Comparison of ENCODE assay signal across 8 cellular contexts in genomic region chr1:227357229-227358078, GRCh38. TPM values are rescaled to one million over a fixed set of nuclear protein-coding genes. Genes with fewer than 3 reads are reported as not detected.
A peak's percentile ranks its signal among the peaks of the same experiment; 100 is the strongest.
DNase-seq lines count a peak whose midpoint lies in the region; ATAC-seq and TF ChIP-seq lines count a peak whose summit lies in the region.

No MANE protein-coding gene starts in this region.

- TF ChIP-seq CTCF in heart left ventricle (IDR thresholded peaks at IDR 0.05) = peak in 1 of 12 donors; percentile 7
- no peak for TF ChIP-seq CTCF in retinal pigment epithelial cell (conservative IDR thresholded peaks at IDR 0.05; ENCODE audit: low read depth, low read length)

- peak overlapping the region; percentile 49 to 85 (median 75) for H3K27ac ChIP-seq in heart left ventricle

- H3K36me3 ChIP-seq in heart left ventricle = no peaks in the 10 kb centered on the region

- H3K9me3 ChIP-seq in heart left ventricle = no peaks in the 10 kb centered on the region

- DNase-seq in GM04504 (ENCODE audit: low read depth) = peak; percentile 56
- peak; percentile 40 for DNase-seq in UCSD-AML1 (lab: John Stamatoyannopoulos, UW; ENCODE audit: unreplicated experiment)
- peak; percentile 72 to 90 (median 78) for DNase-seq in heart left ventricle
- DNase-seq in retinal pigment epithelial cell (ENCODE audit: low read depth) = peak; percentile 31
- DNase-seq in NCI-H187 (lab: John Stamatoyannopoulos, UW) = no peak
- DNase-seq in DMS79 treated with DMSO at 0.1 percent for 48 hours (lab: John Stamatoyannopoulos, UW) = no peak

- ATAC-seq in heart left ventricle (peak; percentile 93 to 99 (median 98)), GM21529 (IDR thresholded peaks at IDR 0.05; ENCODE audit: unreplicated experiment) (no peak), GM19397 (IDR thresholded peaks at IDR 0.05; ENCODE audit: unreplicated experiment) (no peak)

- intact Hi-C loops in heart left ventricle (cut with DNase I) = loop anchor here in 6 of 10 donors (1.0 to 10.0 kb wide), 9 partner anchors 29 to 80 kb away; partner anchors contain the start of gene CDC42BPA (in 4 of the 6)

- peaks cover 0 to 27% (median 19%) of the 10 kb centered on the region in 12 donors for H3K4me1 ChIP-seq in heart left ventricle

- TF ChIP-seq POLR2A in heart left ventricle (IDR thresholded peaks at IDR 0.05) = no peak

- H3K4me3 ChIP-seq in heart left ventricle = no peak overlapping the region
- no peak overlapping the region for H3K4me3 ChIP-seq in retinal pigment epithelial cell (ENCODE audit: low read length)

- no peaks in the 10 kb centered on the region for H3K27me3 ChIP-seq in heart left ventricle

- 31 to 43% (median 38%) methylated on average over 9 of the region's 9 CpGs for WGBS in heart left ventricle, 4 donors

RNA-seq across cellular contexts. Expression of gene CDC42BPA, which starts 39.2 kb away (rescaled TPM):
- total RNA-seq in heart left ventricle = 10 to 100 TPM; 26.3 to 33.8 (median 30.8) TPM
- polyA plus RNA-seq in heart left ventricle = 10 to 100 TPM in 1 of 2 donors, 1 to 10 TPM in 1; 9.8 to 15.7 TPM

Comparison
In these comparisons a context has a peak if more than half of its experiments do, and no peak if none do; other contexts are left out.
1. DNase-seq: peak in GM04504 (single experiment), UCSD-AML1 (single experiment), heart left ventricle (5 of 5) and retinal pigment epithelial cell (single experiment); none in NCI-H187 (0 of 2) and DMS79 treated with DMSO at 0.1 percent for 48 hours (single experiment).
2. ATAC-seq: peak in heart left ventricle (4 of 4); none in GM21529 (single experiment) and GM19397 (single experiment).